In the genomic region with DNA sequence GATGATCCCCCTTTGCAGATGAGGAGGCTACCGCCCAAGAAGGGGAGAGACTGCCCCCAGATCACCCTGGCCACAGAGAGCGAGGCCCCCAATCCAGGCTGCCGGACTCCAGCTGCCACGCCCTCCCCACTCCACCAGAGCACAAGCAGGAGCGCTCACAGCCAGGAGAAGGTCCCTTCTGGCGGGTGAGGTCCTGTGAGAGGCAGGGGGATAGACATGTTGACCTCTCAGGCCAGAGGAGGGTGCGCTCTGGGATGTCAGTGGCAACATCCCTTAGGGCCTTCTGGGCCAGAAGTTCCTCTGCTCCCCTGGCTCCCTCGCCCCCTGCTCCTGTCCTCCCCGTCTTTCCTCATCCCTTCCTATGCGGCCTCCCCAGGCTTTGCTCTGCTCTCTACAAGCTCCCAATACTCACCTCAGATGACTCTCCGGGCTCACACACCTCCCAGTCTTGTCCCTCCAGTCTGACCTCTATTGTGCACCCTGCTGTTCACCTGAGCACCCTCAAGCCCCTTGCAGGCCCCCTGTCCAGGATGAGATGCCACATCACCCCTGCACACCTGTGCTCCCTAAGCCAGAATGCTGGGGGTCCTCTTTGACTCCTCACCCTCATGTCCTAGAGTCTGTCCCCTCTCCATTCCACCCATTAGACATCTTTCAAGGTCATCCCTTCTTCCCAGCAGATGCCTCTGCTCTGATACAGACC, we compare ENCODE assay signal across 1 cellular context.
TF ChIP-seq lines count a peak whose summit lies in the region.

No MANE protein-coding gene starts in this region.

TF ChIP-seq in HepG2, 621 proteins besides CTCF, POLR2A, EP300 and RAD21 (continued from another document and continues in another):
- TF ChIP-seq KDM2A (CRISPR knock-in tag; IDR thresholded peaks at IDR 0.05; ENCODE audit: borderline replicate concordance, low read depth) (no peak), HMG20B (CRISPR knock-in tag; conservative IDR thresholded peaks at IDR 0.05) (no peak), GATAD1 (CRISPR knock-in tag; IDR thresholded peaks at IDR 0.05) (no peak), PTBP1 (IDR thresholded peaks at IDR 0.05; ENCODE audit: low read depth, low read length, poor library complexity, severe bottlenecking) (no peak), RERE (CRISPR knock-in tag; IDR thresholded peaks at IDR 0.05; ENCODE audit: low read depth) (no peak), HNF1B (CRISPR knock-in tag; IDR thresholded peaks at IDR 0.05) (no peak), THAP11 (CRISPR knock-in tag; IDR thresholded peaks at IDR 0.05) (no peak), E2F1 (CRISPR knock-in tag; IDR thresholded peaks at IDR 0.05) (no peak), SRSF4 (IDR thresholded peaks at IDR 0.05; ENCODE audit: low read depth, low read length, poor library complexity, severe bottlenecking) (no peak), PBX3 (CRISPR knock-in tag; IDR thresholded peaks at IDR 0.05; ENCODE audit: borderline replicate concordance) (no peak), ZNF501 (CRISPR knock-in tag; IDR thresholded peaks at IDR 0.05) (no peak), WIZ (CRISPR knock-in tag; IDR thresholded peaks at IDR 0.05) (peak; percentile 1; the same call in 1 of the 2 replicates), ZBTB42 (CRISPR knock-in tag; IDR thresholded peaks at IDR 0.05) (no peak), RNF2 (conservative IDR thresholded peaks at IDR 0.05; ENCODE audit: low read depth) (no peak), NAIF1 (CRISPR knock-in tag; IDR thresholded peaks at IDR 0.05; ENCODE audit: borderline replicate concordance) (no peak), ZNF619 (CRISPR knock-in tag; IDR thresholded peaks at IDR 0.05) (no peak), NR0B2 (CRISPR knock-in tag; IDR thresholded peaks at IDR 0.05) (0 out of 2 replicates have a peak, but pooled peaks have one; percentile 30), ZNF672 (CRISPR knock-in tag; IDR thresholded peaks at IDR 0.05) (no peak), ZNF576 (CRISPR knock-in tag; IDR thresholded peaks at IDR 0.05) (peak; percentile 11; the same call in 1 of the 2 replicates), MYC (CRISPR knock-in tag; IDR thresholded peaks at IDR 0.05; ENCODE audit: borderline replicate concordance) (no peak), KLF12 (CRISPR knock-in tag; IDR thresholded peaks at IDR 0.05; ENCODE audit: borderline replicate concordance) (no peak), ZNF775 (CRISPR knock-in tag; IDR thresholded peaks at IDR 0.05; ENCODE audit: borderline replicate concordance) (0 out of 2 replicates have a peak, but pooled peaks have one; percentile 82), HIVEP1 (CRISPR knock-in tag; IDR thresholded peaks at IDR 0.05) (no peak), PRDM15 (CRISPR knock-in tag; IDR thresholded peaks at IDR 0.05) (no peak), ZNF670 (CRISPR knock-in tag; IDR thresholded peaks at IDR 0.05; ENCODE audit: borderline replicate concordance) (no peak), TGIF2 (CRISPR knock-in tag; IDR thresholded peaks at IDR 0.05) (no peak), ZNF263 (CRISPR knock-in tag; IDR thresholded peaks at IDR 0.05) (peak; percentile 53), TEAD3 (CRISPR knock-in tag; optimal IDR thresholded peaks at IDR 0.05; ENCODE audit: borderline replicate concordance) (no peak)
- TF ChIP-seq, protein P1, sequence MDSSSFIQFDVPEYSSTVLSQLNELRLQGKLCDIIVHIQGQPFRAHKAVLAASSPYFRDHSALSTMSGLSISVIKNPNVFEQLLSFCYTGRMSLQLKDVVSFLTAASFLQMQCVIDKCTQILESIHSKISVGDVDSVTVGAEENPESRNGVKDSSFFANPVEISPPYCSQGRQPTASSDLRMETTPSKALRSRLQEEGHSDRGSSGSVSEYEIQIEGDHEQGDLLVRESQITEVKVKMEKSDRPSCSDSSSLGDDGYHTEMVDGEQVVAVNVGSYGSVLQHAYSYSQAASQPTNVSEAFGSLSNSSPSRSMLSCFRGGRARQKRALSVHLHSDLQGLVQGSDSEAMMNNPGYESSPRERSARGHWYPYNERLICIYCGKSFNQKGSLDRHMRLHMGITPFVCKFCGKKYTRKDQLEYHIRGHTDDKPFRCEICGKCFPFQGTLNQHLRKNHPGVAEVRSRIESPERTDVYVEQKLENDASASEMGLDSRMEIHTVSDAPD (CRISPR knock-in tag; IDR thresholded peaks at IDR 0.05) = no peak
- TF ChIP-seq, protein P2, sequence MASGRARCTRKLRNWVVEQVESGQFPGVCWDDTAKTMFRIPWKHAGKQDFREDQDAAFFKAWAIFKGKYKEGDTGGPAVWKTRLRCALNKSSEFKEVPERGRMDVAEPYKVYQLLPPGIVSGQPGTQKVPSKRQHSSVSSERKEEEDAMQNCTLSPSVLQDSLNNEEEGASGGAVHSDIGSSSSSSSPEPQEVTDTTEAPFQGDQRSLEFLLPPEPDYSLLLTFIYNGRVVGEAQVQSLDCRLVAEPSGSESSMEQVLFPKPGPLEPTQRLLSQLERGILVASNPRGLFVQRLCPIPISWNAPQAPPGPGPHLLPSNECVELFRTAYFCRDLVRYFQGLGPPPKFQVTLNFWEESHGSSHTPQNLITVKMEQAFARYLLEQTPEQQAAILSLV (CRISPR knock-in tag; IDR thresholded peaks at IDR 0.05; ENCODE audit: borderline replicate concordance) = 0 out of 2 replicates have a peak, but pooled peaks have one; percentile 10
- TF ChIP-seq, protein P3, sequence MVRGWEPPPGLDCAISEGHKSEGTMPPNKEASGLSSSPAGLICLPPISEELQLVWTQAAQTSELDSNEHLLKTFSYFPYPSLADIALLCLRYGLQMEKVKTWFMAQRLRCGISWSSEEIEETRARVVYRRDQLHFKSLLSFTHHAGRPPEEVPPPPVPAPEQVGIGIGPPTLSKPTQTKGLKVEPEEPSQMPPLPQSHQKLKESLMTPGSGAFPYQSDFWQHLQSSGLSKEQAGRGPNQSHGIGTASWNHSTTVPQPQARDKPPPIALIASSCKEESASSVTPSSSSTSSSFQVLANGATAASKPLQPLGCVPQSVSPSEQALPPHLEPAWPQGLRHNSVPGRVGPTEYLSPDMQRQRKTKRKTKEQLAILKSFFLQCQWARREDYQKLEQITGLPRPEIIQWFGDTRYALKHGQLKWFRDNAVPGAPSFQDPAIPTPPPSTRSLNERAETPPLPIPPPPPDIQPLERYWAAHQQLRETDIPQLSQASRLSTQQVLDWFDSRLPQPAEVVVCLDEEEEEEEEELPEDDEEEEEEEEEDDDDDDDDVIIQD (CRISPR knock-in tag; IDR thresholded peaks at IDR 0.05; ENCODE audit: low read depth) = 0 out of 2 replicates have a peak, but pooled peaks have one; percentile 2
